Comparison of ENCODE assay signal across 14 cellular contexts in genomic region chr11:2577071-2578005, GRCh38.
DNase-seq lines count a peak whose midpoint lies in the region; ATAC-seq and TF ChIP-seq lines count a peak whose summit lies in the region.
"Had no signal": no experiment of that assay in that cellular context is flagged by ENCODE, and none has a peak within 500 bp of the region (broad histone marks: within the 10 kb centered on the region; RNA-seq: fewer than 3 reads in every experiment).

No MANE protein-coding gene starts in this region.

- peak overlapping the region in 1 of 2 donors; percentile 82 for H3K27ac Mint-ChIP-seq in stimulated activated naive CD8-positive, alpha-beta T cell treated with anti-CD3 and anti-CD28 coated beads, Interleukin-15, amount 100 ng/mL, for 72 hours
- H3K27ac Mint-ChIP-seq in nephron progenitor cell: no peak overlapping the region
- H3K27ac Mint-ChIP-seq: activated naive CD8-positive, alpha-beta T cell; naive thymus-derived CD4-positive, alpha-beta T cell had no signal

- H3K36me3 Mint-ChIP-seq in nephron progenitor cell (ENCODE audit: low read depth): no peaks in the 10 kb centered on the region
- H3K36me3 Mint-ChIP-seq: activated naive CD8-positive, alpha-beta T cell had no signal

- no peak for TF ChIP-seq CTCF in nephron progenitor cell (IDR thresholded peaks at IDR 0.05)

- no peaks in the 10 kb centered on the region for H3K27me3 ChIP-seq in aorta (ENCODE audit: control insufficient read depth in 1 of 2, insufficient read depth in 2 of 2, low read length in 1 of 2)
- H3K27me3 ChIP-seq: SJCRH30 had no signal

- H3K4me1 Mint-ChIP-seq in stimulated activated naive CD8-positive, alpha-beta T cell treated with anti-CD3 and anti-CD28 coated beads, Interleukin-15, amount 100 ng/mL, for 72 hours: no peaks in the 10 kb centered on the region
- H3K4me1 Mint-ChIP-seq in nephron progenitor cell: peaks cover 38% of the 10 kb centered on the region
- H3K4me1 Mint-ChIP-seq: central memory CD8-positive, alpha-beta T cell had no signal

- DNase-seq in stimulated activated naive CD8-positive, alpha-beta T cell treated with anti-CD3 and anti-CD28 coated beads, Interleukin-15, amount 100 ng/mL, for 72 hours: peak in 1 of 2 donors; percentile 6
- no peak for DNase-seq in stimulated activated naive CD8-positive, alpha-beta T cell treated with anti-CD3 and anti-CD28 coated beads, Interleukin-15, Interleukin-2, amounts not matched to agents 100 U/mL and 50 U/mL, for 24 hours
- DNase-seq in Right ventricle myocardium superior (peak; percentile 36), nephron progenitor cell (peak; percentile 42), aorta (peak; percentile 48 to 59), NCI-H345 treated with DMSO at 0.1 percent for 48 hours (lab: John Stamatoyannopoulos, UW; ENCODE audit: unreplicated experiment) (no peak), substantia nigra (lab: John Stamatoyannopoulos, UW) (no peak)
- DNase-seq: IMR-90, NCI-H2171 treated with DMSO at 0.1 percent for 48 hours had no signal

- H3K9me3 Mint-ChIP-seq in stimulated activated naive CD8-positive, alpha-beta T cell treated with anti-CD3 and anti-CD28 coated beads, Interleukin-15, amount 100 ng/mL, for 72 hours: no peaks in the 10 kb centered on the region
- H3K9me3 Mint-ChIP-seq in nephron progenitor cell: no peaks in the 10 kb centered on the region
- H3K9me3 Mint-ChIP-seq: central memory CD8-positive, alpha-beta T cell; naive thymus-derived CD4-positive, alpha-beta T cell had no signal

- no peak overlapping the region for H3K4me3 ChIP-seq in aorta (ENCODE audit: low read length in 2 of 2)
- H3K4me3 ChIP-seq: SJCRH30 had no signal

- H3K4me1 ChIP-seq in aorta (ENCODE audit: control insufficient read depth in 1 of 2, insufficient read depth in 2 of 2, low read length in 2 of 2): no peaks in the 10 kb centered on the region

- H3K36me3 ChIP-seq in aorta (ENCODE audit: control insufficient read depth in 1 of 2, insufficient read depth in 2 of 2, low read length in 1 of 2): no peaks in the 10 kb centered on the region
- H3K36me3 ChIP-seq: SJCRH30 had no signal

- ATAC-seq in stimulated activated naive CD8-positive, alpha-beta T cell treated with anti-CD3 and anti-CD28 coated beads, Interleukin-15, amount 100 ng/mL, for 72 hours: peak; percentile 34
- ATAC-seq in stimulated activated naive CD8-positive, alpha-beta T cell treated with anti-CD3 and anti-CD28 coated beads, Interleukin-15, Interleukin-2, amounts not matched to agents 100 U/mL and 50 U/mL, for 24 hours: no peak
- no peak for ATAC-seq in Right ventricle myocardium superior (ENCODE audit: poor library complexity)
- no peak for ATAC-seq in aorta (ENCODE audit: low FRiP score)
- no peak for ATAC-seq in HG02763 (IDR thresholded peaks at IDR 0.05; ENCODE audit: unreplicated experiment)
- ATAC-seq: naive thymus-derived CD4-positive, alpha-beta T cell had no signal

- H3K27ac ChIP-seq in aorta (ENCODE audit: low read depth in 1 of 2, low read length in 2 of 2) (no peak overlapping the region), substantia nigra (ENCODE audit: low read depth, low read length, poor library complexity, severe bottlenecking) (no peak overlapping the region)
- H3K27ac ChIP-seq: SJCRH30 had no signal

- intact Hi-C loops in Right ventricle myocardium superior (cut with DNase I) (no loop called here), aorta (cut with DNase I) (no loop called here)

- H3K27me3 Mint-ChIP-seq in stimulated activated naive CD8-positive, alpha-beta T cell treated with anti-CD3 and anti-CD28 coated beads, Interleukin-15, amount 100 ng/mL, for 72 hours: no peaks in the 10 kb centered on the region
- H3K27me3 Mint-ChIP-seq in nephron progenitor cell (ENCODE audit: low read depth, poor library complexity): no peaks in the 10 kb centered on the region
- H3K27me3 Mint-ChIP-seq: activated naive CD8-positive, alpha-beta T cell; central memory CD8-positive, alpha-beta T cell; naive thymus-derived CD4-positive, alpha-beta T cell had no signal

- 93% methylated on average over 27 to 32 of the region's 32 CpGs for WGBS in aorta, 2 donors

- no peak overlapping the region for H3K4me3 Mint-ChIP-seq in stimulated activated naive CD8-positive, alpha-beta T cell treated with anti-CD3 and anti-CD28 coated beads, Interleukin-15, amount 100 ng/mL, for 72 hours
- no peak overlapping the region for H3K4me3 Mint-ChIP-seq in nephron progenitor cell
- H3K4me3 Mint-ChIP-seq: activated naive CD8-positive, alpha-beta T cell; central memory CD8-positive, alpha-beta T cell; naive thymus-derived CD4-positive, alpha-beta T cell had no signal

- H3K9me3 ChIP-seq in aorta (ENCODE audit: control insufficient read depth, low read length): no peaks in the 10 kb centered on the region
- H3K9me3 ChIP-seq: SJCRH30 had no signal

Comparison
In these comparisons a context has a peak if more than half of its experiments do, and no peak if none do; other contexts are left out.
1. DNase-seq: peak in Right ventricle myocardium superior (single experiment), nephron progenitor cell (single experiment) and aorta (2 of 2); none in stimulated activated naive CD8-positive, alpha-beta T cell treated with anti-CD3 and anti-CD28 coated beads, Interleukin-15, Interleukin-2, amounts not matched to agents 100 U/mL and 50 U/mL, for 24 hours (single experiment), NCI-H345 treated with DMSO at 0.1 percent for 48 hours (single experiment) and substantia nigra (0 of 49).